ENCODE assay signal across 27 cellular contexts in the genomic region with DNA sequence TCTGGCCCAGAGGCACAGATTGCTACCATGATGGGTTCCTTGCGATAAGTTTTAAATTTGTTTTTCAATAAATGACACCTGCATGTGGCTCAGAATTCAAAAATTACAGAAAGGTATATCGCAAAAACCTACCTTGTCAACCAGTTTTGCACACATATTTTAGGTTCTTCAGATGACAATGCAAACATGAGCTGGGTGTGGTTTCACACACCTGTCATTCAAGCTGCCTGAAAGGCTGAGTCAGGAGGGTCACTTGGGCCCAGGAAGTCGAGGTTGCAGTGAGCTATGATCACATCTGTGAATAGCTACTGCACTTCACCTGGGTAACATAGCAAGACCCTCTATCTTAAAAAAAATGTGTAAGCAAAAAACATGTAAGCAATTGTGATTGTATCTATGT. TPM values are rescaled to one million over a fixed set of nuclear protein-coding genes. Genes with fewer than 3 reads are reported as not detected.
A peak's percentile ranks its signal among the peaks of the same experiment; 100 is the strongest.
DNase-seq lines count a peak whose midpoint lies in the region; ATAC-seq and TF ChIP-seq lines count a peak whose summit lies in the region.
"Had no signal": no experiment of that assay in that cellular context is flagged by ENCODE, and none has a peak within 500 bp of the region (broad histone marks: within the 10 kb centered on the region; RNA-seq: fewer than 3 reads in every experiment).

No MANE protein-coding gene starts in this region.

- ATAC-seq in activated T-helper 17 cell treated with anti-CD3 and anti-CD28 coated beads, Interleukin-2, amount 50 U/mL, for 72 hours (replicated peaks) = peak; percentile 70

- H3K4me1 Mint-ChIP-seq in activated CD4-positive, alpha-beta T cell treated with anti-CD3 and anti-CD28 coated beads, Interleukin-2, amount 10 ng/mL, durations not matched to agents 24 days and 14 days = peaks cover 22% of the 10 kb centered on the region
- no peaks in the 10 kb centered on the region for H3K4me1 Mint-ChIP-seq in activated T-helper 17 cell treated with anti-CD3 and anti-CD28 coated beads, Interleukin-2, amount 50 U/mL, for 72 hours

- no peaks in the 10 kb centered on the region for H3K27me3 Mint-ChIP-seq in activated CD4-positive, alpha-beta T cell treated with anti-CD3 and anti-CD28 coated beads, Interleukin-2, amount 10 ng/mL, durations not matched to agents 24 days and 14 days
- no peaks in the 10 kb centered on the region for H3K27me3 Mint-ChIP-seq in activated T-helper 17 cell treated with anti-CD3 and anti-CD28 coated beads, Interleukin-2, amount 50 U/mL, for 72 hours
- H3K27me3 Mint-ChIP-seq: activated naive CD8-positive, alpha-beta T cell treated with anti-CD3 and anti-CD28 coated beads, Interleukin-2, amount 10 ng/mL, durations not matched to agents 7 days and 5 days; B cell; CD8-positive, alpha-beta memory T cell; memory B cell had no signal

- H3K4me3 Mint-ChIP-seq in activated CD4-positive, alpha-beta T cell treated with anti-CD3 and anti-CD28 coated beads, Interleukin-2, amount 10 ng/mL, durations not matched to agents 24 days and 14 days = no peak overlapping the region
- H3K4me3 Mint-ChIP-seq in activated T-helper 17 cell treated with anti-CD3 and anti-CD28 coated beads, Interleukin-2, amount 50 U/mL, for 72 hours = no peak overlapping the region
- H3K4me3 Mint-ChIP-seq: activated naive CD8-positive, alpha-beta T cell treated with anti-CD3 and anti-CD28 coated beads, Interleukin-2, amount 10 ng/mL, durations not matched to agents 7 days and 5 days; B cell; H9; memory B cell had no signal

- H3K9me3 Mint-ChIP-seq in activated CD4-positive, alpha-beta T cell treated with anti-CD3 and anti-CD28 coated beads, Interleukin-2, amount 10 ng/mL, durations not matched to agents 24 days and 14 days = no peaks in the 10 kb centered on the region
- no peaks in the 10 kb centered on the region for H3K9me3 Mint-ChIP-seq in activated T-helper 17 cell treated with anti-CD3 and anti-CD28 coated beads, Interleukin-2, amount 50 U/mL, for 72 hours
- H3K9me3 Mint-ChIP-seq: activated naive CD8-positive, alpha-beta T cell treated with anti-CD3 and anti-CD28 coated beads, Interleukin-2, amount 10 ng/mL, durations not matched to agents 7 days and 5 days; CD8-positive, alpha-beta memory T cell; H9; memory B cell had no signal

- no peaks in the 10 kb centered on the region for H3K9me3 ChIP-seq in right atrium auricular region

- TF ChIP-seq CTCF in right atrium auricular region (IDR thresholded peaks at IDR 0.05) = no peak

- no peaks in the 10 kb centered on the region for H3K27me3 ChIP-seq in right atrium auricular region

- H3K27ac Mint-ChIP-seq in activated CD4-positive, alpha-beta T cell treated with anti-CD3 and anti-CD28 coated beads, Interleukin-2, amount 10 ng/mL, durations not matched to agents 24 days and 14 days = no peak overlapping the region
- no peak overlapping the region for H3K27ac Mint-ChIP-seq in activated T-helper 17 cell treated with anti-CD3 and anti-CD28 coated beads, Interleukin-2, amount 50 U/mL, for 72 hours
- H3K27ac Mint-ChIP-seq: activated naive CD8-positive, alpha-beta T cell treated with anti-CD3 and anti-CD28 coated beads, Interleukin-2, amount 10 ng/mL, durations not matched to agents 7 days and 5 days; B cell; H9; memory B cell had no signal

- DNase-seq in activated CD4-positive, alpha-beta T cell treated with anti-CD3 and anti-CD28 coated beads, Interleukin-2, amount 10 ng/mL, durations not matched to agents 24 days and 14 days = peak; percentile 68
- no peak for DNase-seq in activated CD4-positive, alpha-beta T cell treated with anti-CD3 and anti-CD28 coated beads for 4 hours
- DNase-seq in NAMALWA (ENCODE audit: low spot score) = peak; percentile 27
- peak; percentile 63 for DNase-seq in myocyte (ENCODE audit: low read depth)
- no peak for DNase-seq in GM19238 (ENCODE audit: insufficient read length, low spot score)
- no peak for DNase-seq in glomerular visceral epithelial cell (ENCODE audit: extremely low spot score)
- DNase-seq in right atrium auricular region (ENCODE audit: low spot score) = no peak
- DNase-seq: activated CD4-positive, CD25-positive, alpha-beta regulatory T cell; activated CD8-positive, alpha-beta memory T cell treated with anti-CD3 and anti-CD28 coated beads, Interleukin-2, amount 50 U/mL, for 4 hours; activated naive CD8-positive, alpha-beta T cell treated with anti-CD3 and anti-CD28 coated beads, Interleukin-2, amount 10 ng/mL, durations not matched to agents 7 days and 5 days; CD8-positive, alpha-beta memory T cell; DMS79; GF-D8; H9; head of caudate nucleus; Kasumi-1; kidney glomerular epithelial cell; NCI-H1105; NCI-H2081 treated with DMSO at 0.1 percent for 48 hours; NCI-H446; nucleus accumbens; SIG-M5; small intestine; stimulated activated CD4-positive, alpha-beta T cell treated with anti-CD3 and anti-CD28 coated beads, Interleukin-1b, Interleukin-23, amount 100 ng/mL, for 48 hours had no signal

- intact Hi-C loops in activated CD4-positive, alpha-beta T cell treated with anti-CD3 and anti-CD28 coated beads, Interleukin-2, amount 10 ng/mL, durations not matched to agents 24 days and 14 days (cut with micrococcal nuclease) = no loop called here

- peaks cover 47% of the 10 kb centered on the region for H3K36me3 Mint-ChIP-seq in activated CD4-positive, alpha-beta T cell treated with anti-CD3 and anti-CD28 coated beads, Interleukin-2, amount 10 ng/mL, durations not matched to agents 24 days and 14 days (ENCODE audit: low read depth)
- peaks cover 64% of the 10 kb centered on the region for H3K36me3 Mint-ChIP-seq in activated T-helper 17 cell treated with anti-CD3 and anti-CD28 coated beads, Interleukin-2, amount 50 U/mL, for 72 hours (ENCODE audit: low read depth)

- peaks cover 0 to 19% of the 10 kb centered on the region in 2 donors for H3K4me1 ChIP-seq in right atrium auricular region

- no peak overlapping the region for H3K27ac ChIP-seq in right atrium auricular region

- H3K36me3 ChIP-seq in right atrium auricular region = peaks cover 69% of the 10 kb centered on the region

- no peak overlapping the region for H3K4me3 ChIP-seq in right atrium auricular region

RNA-seq across cellular contexts. Expression of a gene that starts 56.1 kb away (rescaled TPM):
- 198 and 211 TPM in 2 replicates for total RNA-seq in activated CD4-positive, alpha-beta T cell treated with anti-CD3 and anti-CD28 coated beads, Interleukin-2, amount 10 ng/mL, durations not matched to agents 24 days and 14 days
- 100 to 1,000 TPM; 185 to 209 TPM for total RNA-seq in activated T-helper 17 cell treated with anti-CD3 and anti-CD28 coated beads, Interleukin-2, amount 50 U/mL, for 72 hours
- total RNA-seq in myocyte = 64.8 and 71.8 TPM in 2 replicates
- 105 TPM for polyA plus RNA-seq in myocyte (2012)
- total RNA-seq in right atrium auricular region = 100 to 1,000 TPM; 111 to 144 TPM

Comparison
In these comparisons a context has a peak if more than half of its experiments do, and no peak if none do; other contexts are left out.
1. DNase-seq: peak in activated CD4-positive, alpha-beta T cell treated with anti-CD3 and anti-CD28 coated beads, Interleukin-2, amount 10 ng/mL, durations not matched to agents 24 days and 14 days (single experiment), NAMALWA (single experiment) and myocyte (single experiment); none in activated CD4-positive, alpha-beta T cell treated with anti-CD3 and anti-CD28 coated beads for 4 hours (0 of 2), GM19238 (single experiment), glomerular visceral epithelial cell (single experiment) and right atrium auricular region (single experiment).